Comparison of ENCODE assay signal across 8 cellular contexts in the genomic region with DNA sequence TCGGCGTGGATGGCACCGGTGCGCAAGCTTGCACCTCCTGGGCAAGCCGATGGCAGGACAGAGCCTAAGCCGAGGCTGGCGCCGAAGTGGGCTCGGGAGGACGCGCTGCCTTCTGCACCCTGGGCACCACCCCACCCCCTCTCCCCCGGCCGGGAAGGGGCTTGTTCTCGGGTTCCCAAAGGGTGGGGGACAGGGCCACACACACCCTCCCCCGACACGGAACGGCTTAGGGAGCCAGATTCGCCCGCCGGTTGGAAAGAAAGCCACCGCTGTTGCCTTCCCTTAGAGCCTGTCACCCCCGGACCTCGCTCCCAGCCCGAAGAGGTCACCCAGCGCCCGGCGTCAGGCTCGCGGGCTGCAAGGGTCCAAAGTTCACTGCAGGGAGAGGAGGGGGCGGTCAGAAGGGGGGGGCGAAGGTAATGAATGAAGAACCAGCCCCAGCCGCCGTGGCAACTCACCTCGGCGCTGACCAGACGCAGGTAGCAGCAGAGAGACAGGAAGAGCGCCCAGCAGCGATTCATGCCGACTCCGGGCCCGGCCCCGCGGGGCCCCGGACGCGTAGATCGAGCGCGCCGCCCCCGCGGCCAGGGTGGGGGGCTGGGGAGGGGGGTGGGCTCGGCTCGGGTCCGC. TPM values are rescaled to one million over a fixed set of nuclear protein-coding genes. Genes with fewer than 3 reads are reported as not detected.
DNase-seq lines count a peak whose midpoint lies in the region; ATAC-seq and TF ChIP-seq lines count a peak whose summit lies in the region.

No MANE protein-coding gene starts in this region.

- H3K27me3 ChIP-seq in body of pancreas (no peaks in the 10 kb centered on the region), transverse colon (peaks cover 75% of the 10 kb centered on the region), Karpas-422 (ENCODE audit: low read length) (no peaks in the 10 kb centered on the region)

- H3K4me3 ChIP-seq in body of pancreas (peak overlapping the region; percentile 28 to 52), lower leg skin (ENCODE audit: low read depth, poor library complexity, severe bottlenecking) (peak overlapping the region; percentile 47), transverse colon (peak overlapping the region; percentile 20 to 54 (median 38)), Karpas-422 (ENCODE audit: low read length) (no peak overlapping the region)

- H3K4me2 ChIP-seq in Karpas-422 (ENCODE audit: low read depth, low read length, poor library complexity, severe bottlenecking), result no peak overlapping the region

- peak; percentile 16 for ATAC-seq in body of pancreas
- no peak for ATAC-seq in HG03469 (IDR thresholded peaks at IDR 0.05; ENCODE audit: unreplicated experiment)

- DNase-seq in activated CD8-positive, alpha-beta memory T cell treated with anti-CD3 and anti-CD28 coated beads, Interleukin-2, amount 50 U/mL, for 4 hours, result peak; percentile 30
- no peak for DNase-seq in activated CD8-positive, alpha-beta memory T cell treated with anti-CD3 and anti-CD28 coated beads for 24 hours
- DNase-seq in body of pancreas, result peak; percentile 51 to 69 (median 64)
- no peak for DNase-seq in lower leg skin (ENCODE audit: low spot score in 2 of 2)
- no peak for DNase-seq in transverse colon
- DNase-seq in Karpas-422, result no peak
- DNase-seq in NCI-H2081 treated with DMSO at 0.1 percent for 48 hours (lab: John Stamatoyannopoulos, UW), result no peak

- H2AFZ ChIP-seq in Karpas-422 (ENCODE audit: low read length), result no peak overlapping the region

- H3K27ac ChIP-seq in body of pancreas, result peak overlapping the region; percentile 68 to 87 (median 80)
- peak overlapping the region; percentile 60 to 77 (median 68) for H3K27ac ChIP-seq in transverse colon
- H3K27ac ChIP-seq in Karpas-422 (ENCODE audit: low read length), result no peak overlapping the region

- in situ Hi-C loops in transverse colon (cut with MboI; ENCODE audit: low pct_ligation_motif_present in 1 of 4, low pct_unique_long_range_greater_than_20kb in 1 of 4, low sequenced_read_pairs in 3 of 4), result no loop called here

- H3K9me2 ChIP-seq in Karpas-422 (replicated peaks; ENCODE audit: insufficient read depth, low read length), result no peaks in the 10 kb centered on the region

- H3K79me2 ChIP-seq in Karpas-422 (ENCODE audit: low read length), result no peaks in the 10 kb centered on the region

- TF ChIP-seq CTCF in body of pancreas (IDR thresholded peaks at IDR 0.05), result no peak
- TF ChIP-seq CTCF in lower leg skin (IDR thresholded peaks at IDR 0.05), result no peak
- no peak for TF ChIP-seq CTCF in transverse colon (IDR thresholded peaks at IDR 0.05)

- H3K36me3 ChIP-seq in body of pancreas (replicated peaks in 1 of 2; ENCODE audit: insufficient read depth in 1 of 2, low read depth in 2 of 2) (no peaks in the 10 kb centered on the region), transverse colon (no peaks in the 10 kb centered on the region), Karpas-422 (ENCODE audit: insufficient read depth, low read length) (no peaks in the 10 kb centered on the region)

- 0 to 1% methylated on average over 14 to 40 of the region's 55 CpGs for WGBS in body of pancreas, 2 donors
- 1% methylated on average over 19 to 37 of the region's 55 CpGs for WGBS in lower leg skin, 2 donors
- 2% methylated on average over 40 of the region's 55 CpGs; no CpG with 5 or more reads in 1 of the 2 donors for WGBS in transverse colon (ENCODE audit: low coverage in 1 of 2), 2 donors

- TF ChIP-seq POLR2A in body of pancreas (IDR thresholded peaks at IDR 0.05) (peak in 1 of 3 donors; percentile 10), lower leg skin (IDR thresholded peaks at IDR 0.05) (no peak), transverse colon (IDR thresholded peaks at IDR 0.05) (no peak)

- H3K9ac ChIP-seq in Karpas-422 (ENCODE audit: low read length), result no peak overlapping the region

- intact Hi-C loops in body of pancreas (cut with DNase I) (loop anchor here (5.0 kb wide), 1 partner anchor 69 kb away; no protein-coding TSS in a partner anchor), lower leg skin (cut with DNase I; ENCODE audit: low total_unique reads) (loop anchor here (5.0 kb wide), 1 partner anchor 69 kb away; no protein-coding TSS in a partner anchor), transverse colon (cut with DNase I; ENCODE audit: low total_unique reads) (no loop called here)

- H3K4me1 ChIP-seq in body of pancreas (peaks cover 67% of the 10 kb centered on the region), transverse colon (peaks cover 22 to 64% (median 49%) of the 10 kb centered on the region in 4 donors), Karpas-422 (ENCODE audit: low read length) (peaks cover 11% of the 10 kb centered on the region)

- H4K20me1 ChIP-seq in Karpas-422 (ENCODE audit: insufficient read depth, low read depth, low read length), result no peaks in the 10 kb centered on the region

- no peaks in the 10 kb centered on the region for H3K9me3 ChIP-seq in body of pancreas
- no peaks in the 10 kb centered on the region for H3K9me3 ChIP-seq in transverse colon
- H3K9me3 ChIP-seq in Karpas-422 (ENCODE audit: low read length), result no peaks in the 10 kb centered on the region

- TF ChIP-seq EP300 in transverse colon (IDR thresholded peaks at IDR 0.05; ENCODE audit: low read depth), result no peak

RNA-seq across cellular contexts. Expression of gene PDGFB, which starts 1.2 kb away (rescaled TPM):
- total RNA-seq in body of pancreas (10 to 100 TPM in 1 of 2 donors, 1 to 10 TPM in 1; 7.0 to 15.8 TPM), lower leg skin (10 to 100 TPM; 12.2 to 22.3 (median 17.5) TPM), transverse colon (1 to 10 TPM; 2.7 to 7.5 (median 4.0) TPM)
- 0.43 and 2.9 TPM in 2 replicates for total RNA-seq in Karpas-422 (2014; rRNA removed; shearing (Covaris generic); ENCODE audit: low replicate concordance)

Comparison
In these comparisons a context has a peak if more than half of its experiments do, and no peak if none do; other contexts are left out.
1. DNase-seq: peak in activated CD8-positive, alpha-beta memory T cell treated with anti-CD3 and anti-CD28 coated beads, Interleukin-2, amount 50 U/mL, for 4 hours (single experiment) and body of pancreas (4 of 4); none in activated CD8-positive, alpha-beta memory T cell treated with anti-CD3 and anti-CD28 coated beads for 24 hours (single experiment), lower leg skin (0 of 2), transverse colon (single experiment), Karpas-422 (single experiment) and NCI-H2081 treated with DMSO at 0.1 percent for 48 hours (single experiment).